8 cellular contexts compared by ENCODE assay signal in genomic region chr2:119758881-119759450, GRCh38. TPM values are rescaled to one million over a fixed set of nuclear protein-coding genes. Genes with fewer than 3 reads are reported as not detected.
A peak's percentile ranks its signal among the peaks of the same experiment; 100 is the strongest.
DNase-seq lines count a peak whose midpoint lies in the region; ATAC-seq and TF ChIP-seq lines count a peak whose summit lies in the region.

No MANE protein-coding gene starts in this region.

- 37 to 39% methylated on average over 13 of the region's 13 CpGs for WGBS in esophagus squamous epithelium, 2 donors

- H3K36me3 Mint-ChIP-seq in progenitor cell of endocrine pancreas (ENCODE audit: insufficient read depth): no peaks in the 10 kb centered on the region

- H3K4me1 ChIP-seq in DND-41 (ENCODE audit: insufficient read depth, low read length) (peaks cover 42% of the 10 kb centered on the region), Peyer's patch (peaks cover 0 to 4% (median 2%) of the 10 kb centered on the region in 4 donors), esophagus squamous epithelium (peaks cover 11 to 56% (median 14%) of the 10 kb centered on the region in 3 donors)

- peak overlapping the region; percentile 72 for H3K4me2 ChIP-seq in DND-41 (ENCODE audit: insufficient read depth, low read length)

- no peaks in the 10 kb centered on the region for H3K9me3 Mint-ChIP-seq in progenitor cell of endocrine pancreas (ENCODE audit: low read depth)

- peak overlapping the region; percentile 88 for H2AFZ ChIP-seq in DND-41 (ENCODE audit: low read depth, low read length)

- no peaks in the 10 kb centered on the region; the same call in 1 of the 2 replicates for H4K20me1 ChIP-seq in DND-41 (ENCODE audit: insufficient read depth, low read length)

- ATAC-seq in DND-41 (ENCODE audit: insufficient read depth, low read depth) (no peak), HG03457 (IDR thresholded peaks at IDR 0.05; ENCODE audit: unreplicated experiment) (no peak), GM19397 (IDR thresholded peaks at IDR 0.05; ENCODE audit: unreplicated experiment) (no peak)

- no peak for TF ChIP-seq POLR2A in Peyer's patch (IDR thresholded peaks at IDR 0.05)
- TF ChIP-seq POLR2A in esophagus squamous epithelium (IDR thresholded peaks at IDR 0.05): no peak

- H3K36me3 ChIP-seq in DND-41 (ENCODE audit: insufficient read depth, low read length) (no peaks in the 10 kb centered on the region; the same call in 1 of the 2 replicates), Peyer's patch (no peaks in the 10 kb centered on the region), esophagus squamous epithelium (no peaks in the 10 kb centered on the region)

- H3K9me3 ChIP-seq in DND-41 (ENCODE audit: insufficient read depth, low read length, severe bottlenecking): no peaks in the 10 kb centered on the region
- H3K9me3 ChIP-seq in Peyer's patch: no peaks in the 10 kb centered on the region
- no peaks in the 10 kb centered on the region for H3K9me3 ChIP-seq in esophagus squamous epithelium

- peak overlapping the region; percentile 92 for H3K9ac ChIP-seq in DND-41 (ENCODE audit: low read depth, low read length)

- peaks cover 41% of the 10 kb centered on the region for H3K79me2 ChIP-seq in DND-41 (ENCODE audit: insufficient read depth, low read length)

- H3K4me3 ChIP-seq in DND-41 (ENCODE audit: low read depth in 1 of 2, low read length in 2 of 2) (peak overlapping the region; percentile 15 to 96; a peak in 3 of 4 replicates), Peyer's patch (peak overlapping the region; percentile 70 to 87 (median 82)), esophagus squamous epithelium (peak overlapping the region; percentile 78 to 96 (median 92))

- DNase-seq in DND-41: no peak
- DNase-seq in Peyer's patch: no peak
- no peak for DNase-seq in esophagus squamous epithelium (lab: John Stamatoyannopoulos, UW)
- no peak for DNase-seq in progenitor cell of endocrine pancreas (ENCODE audit: low spot score, unreplicated experiment)
- DNase-seq in COLO829 (ENCODE audit: low spot score): no peak
- DNase-seq in NCI-H526 treated with DMSO at 0.1 percent for 48 hours (lab: John Stamatoyannopoulos, UW): no peak

- peak overlapping the region; percentile 99 for H3K27ac Mint-ChIP-seq in progenitor cell of endocrine pancreas

- intact Hi-C loops in esophagus squamous epithelium (cut with DNase I): no loop called here

- peak overlapping the region; percentile 80 for H3K27ac ChIP-seq in DND-41 (ENCODE audit: low read length)
- H3K27ac ChIP-seq in Peyer's patch: peak overlapping the region; percentile 86 to 96 (median 92)
- H3K27ac ChIP-seq in esophagus squamous epithelium: peak overlapping the region; percentile 93 to 97 (median 96)

- TF ChIP-seq CTCF in DND-41 (IDR thresholded peaks at IDR 0.05; ENCODE audit: borderline replicate concordance, extremely low read depth, low read length, poor library complexity, severe bottlenecking) (no peak), Peyer's patch (IDR thresholded peaks at IDR 0.05) (no peak), esophagus squamous epithelium (IDR thresholded peaks at IDR 0.05) (no peak), progenitor cell of endocrine pancreas (IDR thresholded peaks at IDR 0.05; ENCODE audit: unreplicated experiment) (no peak)

- H3K4me3 Mint-ChIP-seq in progenitor cell of endocrine pancreas (ENCODE audit: low read depth): peak overlapping the region; percentile 88

- no peaks in the 10 kb centered on the region for H3K27me3 Mint-ChIP-seq in progenitor cell of endocrine pancreas

- H3K27me3 ChIP-seq in DND-41 (ENCODE audit: insufficient read depth, low read length, poor library complexity) (no peaks in the 10 kb centered on the region), Peyer's patch (no peaks in the 10 kb centered on the region), esophagus squamous epithelium (no peaks in the 10 kb centered on the region)

- peaks cover 27% of the 10 kb centered on the region for H3K4me1 Mint-ChIP-seq in progenitor cell of endocrine pancreas (ENCODE audit: low read depth)

RNA-seq across cellular contexts. Expression of gene PTPN4, which starts 0.8 kb away (rescaled TPM):
- total RNA-seq in Peyer's patch: 10 to 100 TPM; 33.1 to 86.6 (median 43.5) TPM
- total RNA-seq in esophagus squamous epithelium: 10 to 100 TPM in 3 of 4 donors, 1 to 10 TPM in 1; 9.6 to 30.1 (median 18.4) TPM
- total RNA-seq in progenitor cell of endocrine pancreas: 54.2 and 59.1 TPM in 2 replicates
